Comparison of ENCODE assay signal across 15 cellular contexts in genomic region chr15:81038975-81039607, GRCh38. TPM values are rescaled to one million over a fixed set of nuclear protein-coding genes. Genes with fewer than 3 reads are reported as not detected.
DNase-seq lines count a peak whose midpoint lies in the region; ATAC-seq, FAIRE-seq and TF ChIP-seq lines count a peak whose summit lies in the region.
"Had no signal": no experiment of that assay in that cellular context is flagged by ENCODE, and none has a peak within 500 bp of the region (broad histone marks: within the 10 kb centered on the region; RNA-seq: fewer than 3 reads in every experiment).

No MANE protein-coding gene starts in this region.

- H3K27me3 ChIP-seq in BLaER1 (no peaks in the 10 kb centered on the region), astrocyte (ENCODE audit: insufficient read depth, low read length) (no peaks in the 10 kb centered on the region)
- H3K27me3 ChIP-seq: SJCRH30 had no signal

- peaks cover 2% of the 10 kb centered on the region for H3K4me1 Mint-ChIP-seq in astrocyte (ENCODE audit: low read depth, unreplicated experiment)
- H3K4me1 Mint-ChIP-seq: GM23338 had no signal

- H3K4me3 ChIP-seq in BLaER1 (no peak overlapping the region), astrocyte (ENCODE audit: insufficient read depth, low read depth, low read length) (no peak overlapping the region), kidney (ENCODE audit: low read length in 2 of 2) (no peak overlapping the region)
- H3K4me3 ChIP-seq: GM23338, SJCRH30 had no signal

- H3K4me2 ChIP-seq in BLaER1 (peak overlapping the region; percentile 55), astrocyte (ENCODE audit: low read length) (no peak overlapping the region)
- H3K4me2 ChIP-seq: GM23338 had no signal

- ATAC-seq in GM21390 (IDR thresholded peaks at IDR 0.05; ENCODE audit: unreplicated experiment) = peak; percentile 48
- ATAC-seq in left colon = peak; percentile 22
- no peak for ATAC-seq in HG02759 (IDR thresholded peaks at IDR 0.05; ENCODE audit: unreplicated experiment)
- ATAC-seq: GM23338 had no signal

- peaks cover 7% of the 10 kb centered on the region for H3K27me3 Mint-ChIP-seq in astrocyte (ENCODE audit: low read depth, unreplicated experiment)
- H3K27me3 Mint-ChIP-seq: activated B cell treated with CpG ODN at 0.5 μM for 24 hours, IgD-negative memory B cell had no signal

- peaks cover 2% of the 10 kb centered on the region for H3K9me3 Mint-ChIP-seq in astrocyte (ENCODE audit: unreplicated experiment)
- H3K9me3 Mint-ChIP-seq: activated B cell treated with CpG ODN at 0.5 μM for 24 hours, GM23338, IgD-negative memory B cell had no signal

- H3K79me2 ChIP-seq in astrocyte (ENCODE audit: insufficient read depth, low read length) = no peaks in the 10 kb centered on the region

- DNase-seq in astrocyte (ENCODE audit: low read depth) (no peak), left colon (no peak), midbrain (lab: John Stamatoyannopoulos, UW) (no peak), middle frontal gyrus (ENCODE audit: extremely low spot score, low spot score) (no peak), kidney (no peak)
- DNase-seq: activated B cell treated with CpG ODN at 0.5 μM for 24 hours, NCI-H1694 treated with DMSO at 0.1 percent for 48 hours, NCI-H774, nucleus accumbens, SJCRH30 had no signal

- intact Hi-C loops in left colon (cut with DNase I, micrococcal nuclease) (no loop called here), kidney (cut with DNase I) (no loop called here)

- TF ChIP-seq CTCF in astrocyte (IDR thresholded peaks at IDR 0.05; ENCODE audit: insufficient read depth, low read depth, low read length) (no peak), kidney (IDR thresholded peaks at IDR 0.05; ENCODE audit: borderline replicate concordance, extremely low read depth, insufficient read depth) (no peak)

- H3K36me3 ChIP-seq in BLaER1 (no peaks in the 10 kb centered on the region), astrocyte (ENCODE audit: insufficient read depth, low read length) (no peaks in the 10 kb centered on the region), kidney (ENCODE audit: control insufficient read depth in 1 of 2, insufficient read depth in 2 of 2, low read length in 2 of 2) (no peaks in the 10 kb centered on the region)
- H3K36me3 ChIP-seq: SJCRH30 had no signal

- H4K20me1 ChIP-seq in BLaER1 = no peaks in the 10 kb centered on the region
- H4K20me1 ChIP-seq in astrocyte (ENCODE audit: insufficient read depth, low read length) = no peaks in the 10 kb centered on the region

- peak overlapping the region; percentile 40 for H2AFZ ChIP-seq in astrocyte (ENCODE audit: low read depth, low read length)
- H2AFZ ChIP-seq: GM23338 had no signal

- H3K9me3 ChIP-seq in BLaER1 = no peaks in the 10 kb centered on the region
- no peaks in the 10 kb centered on the region for H3K9me3 ChIP-seq in astrocyte (ENCODE audit: insufficient read depth, low read depth, low read length)
- no peaks in the 10 kb centered on the region for H3K9me3 ChIP-seq in kidney (ENCODE audit: control insufficient read depth in 1 of 2, low read length in 2 of 2)
- H3K9me3 ChIP-seq: SJCRH30 had no signal

- H3K27ac ChIP-seq in BLaER1 (peak overlapping the region; percentile 41; the same call in 1 of the 2 replicates), astrocyte (ENCODE audit: low read depth, low read length) (no peak overlapping the region), kidney (ENCODE audit: low read depth in 2 of 2, low read length in 2 of 2) (peak overlapping the region in 1 of 2 donors; percentile 61)
- H3K27ac ChIP-seq: SJCRH30 had no signal

- no peak overlapping the region for H3K4me3 Mint-ChIP-seq in astrocyte (ENCODE audit: unreplicated experiment)
- H3K4me3 Mint-ChIP-seq: activated B cell treated with CpG ODN at 0.5 μM for 24 hours, GM23338 had no signal

- H3K9ac ChIP-seq in BLaER1 (no peak overlapping the region), astrocyte (ENCODE audit: low read length) (no peak overlapping the region), kidney (ENCODE audit: low read length in 2 of 2) (no peak overlapping the region)

- H3K36me3 Mint-ChIP-seq in astrocyte (ENCODE audit: low read depth, unreplicated experiment) = no peaks in the 10 kb centered on the region

- no peak overlapping the region for H3K27ac Mint-ChIP-seq in astrocyte (ENCODE audit: unreplicated experiment)
- H3K27ac Mint-ChIP-seq: activated B cell treated with CpG ODN at 0.5 μM for 24 hours, GM23338, IgD-negative memory B cell had no signal

- no peak for FAIRE-seq in astrocyte (lab: Jason Lieb, UNC)
- FAIRE-seq in kidney (lab: Jason Lieb, UNC) = no peak

- H3K4me1 ChIP-seq in BLaER1 = peaks cover 10% of the 10 kb centered on the region
- H3K4me1 ChIP-seq in astrocyte (ENCODE audit: insufficient read depth, low read length) = no peaks in the 10 kb centered on the region
- peaks cover 4 to 7% of the 10 kb centered on the region in 2 donors for H3K4me1 ChIP-seq in kidney (ENCODE audit: control insufficient read depth in 1 of 2, insufficient read depth in 1 of 2, low read depth in 1 of 2, low read length in 2 of 2)
- H3K4me1 ChIP-seq: SJCRH30 had no signal

RNA-seq across cellular contexts. Expression of gene TLNRD1, which starts 38.4 kb away (rescaled TPM):
- total RNA-seq in astrocyte = 24.2 and 24.3 TPM in 2 replicates
- total RNA-seq in left colon = 10 to 100 TPM; 23.8 to 24.3 TPM
- 16.7 TPM for total RNA-seq in kidney
- 7.4 TPM for polyA plus RNA-seq in kidney (ENCODE audit: insufficient read depth, low read depth, low replicate concordance)

RNA-seq across cellular contexts. Expression of gene MESD, which starts 49.5 kb away (rescaled TPM):
- total RNA-seq in astrocyte (33.1 and 34.8 TPM in 2 replicates), left colon (10 to 100 TPM; 21.2 TPM), kidney (30.9 TPM)
- 23.3 TPM for polyA plus RNA-seq in kidney (ENCODE audit: insufficient read depth, low read depth, low replicate concordance)
